In the genomic region with DNA sequence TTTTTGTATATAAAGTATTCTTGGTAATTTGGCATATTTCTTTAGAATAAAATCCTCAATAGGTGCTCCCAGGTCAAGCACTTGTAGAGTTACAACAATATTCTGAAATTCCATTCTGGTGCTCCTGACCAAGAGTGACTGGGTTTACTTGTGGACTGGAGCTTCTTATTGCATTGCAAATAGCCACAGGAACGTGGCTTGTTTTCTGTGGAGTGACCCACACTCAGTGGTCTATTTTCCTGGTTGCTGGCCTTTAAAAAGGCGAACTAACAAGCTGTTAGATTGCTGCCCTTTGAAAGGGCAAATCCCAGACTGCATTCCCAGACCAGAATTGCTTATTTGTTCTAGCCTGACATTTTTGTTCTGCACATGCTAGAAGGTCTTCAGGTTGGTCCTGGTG, we compare ENCODE assay signal across 22 cellular contexts.
DNase-seq lines count a peak whose midpoint lies in the region; ATAC-seq and TF ChIP-seq lines count a peak whose summit lies in the region.
"Had no signal": no experiment of that assay in that cellular context is flagged by ENCODE, and none has a peak within 500 bp of the region (broad histone marks: within the 10 kb centered on the region; RNA-seq: fewer than 3 reads in every experiment).

No MANE protein-coding gene starts in this region.

- CTCF ChIA-PET in activated CD8-positive, alpha-beta T cell treated with anti-CD3 and anti-CD28 coated beads, Interleukin-2, amount 10 ng/mL, durations not matched to agents 7 days and 5 days (lab: Charles Lee): no interaction called here

- H3K36me3 ChIP-seq in neural progenitor cell: no peaks in the 10 kb centered on the region
- H3K36me3 ChIP-seq: BE2C; BLaER1 treated with 17β-estradiol and CSF1 and Interleukin-3, amounts not matched to agents 10 nM and 100 nM; HAP-1 had no signal

- H3K4me2 ChIP-seq in neural progenitor cell: no peak overlapping the region
- H3K4me2 ChIP-seq: BLaER1 treated with 17β-estradiol and CSF1 and Interleukin-3, amounts not matched to agents 10 nM and 100 nM had no signal

- H3K27me3 ChIP-seq in neural progenitor cell: no peaks in the 10 kb centered on the region
- H3K27me3 ChIP-seq: BE2C; BLaER1 treated with 17β-estradiol and CSF1 and Interleukin-3, amounts not matched to agents 10 nM and 100 nM had no signal

- H3K9me3 Mint-ChIP-seq in neural progenitor cell (no peaks in the 10 kb centered on the region), HFFc6 (no peaks in the 10 kb centered on the region)
- H3K9me3 Mint-ChIP-seq in activated CD8-positive, alpha-beta T cell treated with anti-CD3 and anti-CD28 coated beads, Interleukin-2, amount 10 ng/mL, durations not matched to agents 7 days and 5 days (ENCODE audit: insufficient read depth): no peaks in the 10 kb centered on the region
- H3K9me3 Mint-ChIP-seq: CD4-positive, alpha-beta T cell had no signal

- no peak overlapping the region for H3K27ac ChIP-seq in neural progenitor cell
- H3K27ac ChIP-seq: 22Rv1; BLaER1 treated with 17β-estradiol and CSF1 and Interleukin-3, amounts not matched to agents 10 nM and 100 nM had no signal

- H2AFZ ChIP-seq in neural progenitor cell (replicated peaks): peak overlapping the region; percentile 2

- no peak overlapping the region for H3K9ac ChIP-seq in neural progenitor cell
- H3K9ac ChIP-seq: BLaER1 treated with 17β-estradiol and CSF1 and Interleukin-3, amounts not matched to agents 10 nM and 100 nM had no signal

- in situ Hi-C loops in astrocyte of the cerebellum (cut with HindIII; ENCODE audit: low sequenced_read_pairs): no loop called here

- TF ChIP-seq CTCF in AG10803 (conservative IDR thresholded peaks at IDR 0.05; ENCODE audit: low read length): no peak
- TF ChIP-seq CTCF in astrocyte of the cerebellum (IDR thresholded peaks at IDR 0.05; ENCODE audit: low read depth, low read length, missing control alignments): no peak
- no peak for TF ChIP-seq CTCF in choroid plexus epithelial cell (conservative IDR thresholded peaks at IDR 0.05; ENCODE audit: low read depth, low read length)
- TF ChIP-seq CTCF in neural progenitor cell (IDR thresholded peaks at IDR 0.05): no peak
- no peak for TF ChIP-seq CTCF in HFFc6 (IDR thresholded peaks at IDR 0.05)

- POLR2A ChIA-PET in activated CD8-positive, alpha-beta T cell treated with anti-CD3 and anti-CD28 coated beads, Interleukin-2, amount 10 ng/mL, durations not matched to agents 7 days and 5 days (lab: Charles Lee): no interaction called here

- no peaks in the 10 kb centered on the region for H3K9me3 ChIP-seq in neural progenitor cell (ENCODE audit: low read depth)
- H3K9me3 ChIP-seq: BE2C; BLaER1 treated with 17β-estradiol and CSF1 and Interleukin-3, amounts not matched to agents 10 nM and 100 nM; HAP-1 had no signal

- H3K4me1 Mint-ChIP-seq in neural progenitor cell (no peaks in the 10 kb centered on the region), HFFc6 (ENCODE audit: low read depth) (0 out of 2 replicates have a peak, but pooled peaks cover 5% of the 10 kb centered on the region)
- no peaks in the 10 kb centered on the region for H3K4me1 Mint-ChIP-seq in activated CD8-positive, alpha-beta T cell treated with anti-CD3 and anti-CD28 coated beads, Interleukin-2, amount 10 ng/mL, durations not matched to agents 7 days and 5 days (ENCODE audit: low read depth)
- H3K4me1 Mint-ChIP-seq: CD14-positive monocyte; CD8-positive, alpha-beta memory T cell had no signal

- no peaks in the 10 kb centered on the region for H4K20me1 ChIP-seq in neural progenitor cell (ENCODE audit: low read depth)
- H4K20me1 ChIP-seq: BLaER1 treated with 17β-estradiol and CSF1 and Interleukin-3, amounts not matched to agents 10 nM and 100 nM had no signal

- peaks cover 8% of the 10 kb centered on the region for H3K4me1 ChIP-seq in neural progenitor cell
- H3K4me1 ChIP-seq: BE2C; BLaER1 treated with 17β-estradiol and CSF1 and Interleukin-3, amounts not matched to agents 10 nM and 100 nM; HAP-1 had no signal

- H3K36me3 Mint-ChIP-seq in neural progenitor cell (no peaks in the 10 kb centered on the region), HFFc6 (ENCODE audit: low read depth) (no peaks in the 10 kb centered on the region)
- H3K36me3 Mint-ChIP-seq in activated CD8-positive, alpha-beta T cell treated with anti-CD3 and anti-CD28 coated beads, Interleukin-2, amount 10 ng/mL, durations not matched to agents 7 days and 5 days (ENCODE audit: low read depth): no peaks in the 10 kb centered on the region
- H3K36me3 Mint-ChIP-seq: CD14-positive monocyte; CD8-positive, alpha-beta memory T cell had no signal

- no peaks in the 10 kb centered on the region for H3K79me2 ChIP-seq in neural progenitor cell (ENCODE audit: low read depth)

- no peaks in the 10 kb centered on the region for H3F3A ChIP-seq in neural progenitor cell (ENCODE audit: low read depth)

- peaks cover 5% of the 10 kb centered on the region for H3K27me3 Mint-ChIP-seq in neural progenitor cell (ENCODE audit: insufficient read depth, low read depth)
- H3K27me3 Mint-ChIP-seq in activated CD8-positive, alpha-beta T cell treated with anti-CD3 and anti-CD28 coated beads, Interleukin-2, amount 10 ng/mL, durations not matched to agents 7 days and 5 days (ENCODE audit: low read depth): no peaks in the 10 kb centered on the region
- peaks cover 5% of the 10 kb centered on the region for H3K27me3 Mint-ChIP-seq in HFFc6 (ENCODE audit: insufficient read depth)
- H3K27me3 Mint-ChIP-seq: CD4-positive, alpha-beta T cell; CD8-positive, alpha-beta memory T cell had no signal

- DNase-seq in AG10803 (ENCODE audit: low read depth) (peak; percentile 11), astrocyte of the cerebellum (ENCODE audit: low read depth) (peak; percentile 35), choroid plexus epithelial cell (ENCODE audit: low read depth) (peak; percentile 41), neural progenitor cell (ENCODE audit: low spot score) (no peak), NCI-H1930 (lab: John Stamatoyannopoulos, UW) (no peak), NCI-H774 (lab: John Stamatoyannopoulos, UW) (no peak), HFFc6 (no peak)
- DNase-seq in activated CD8-positive, alpha-beta T cell treated with anti-CD3 and anti-CD28 coated beads, Interleukin-2, amount 10 ng/mL, durations not matched to agents 7 days and 5 days: no peak
- DNase-seq: AML-193; BE2C; CD4-positive, alpha-beta T cell; CD8-positive, alpha-beta memory T cell; DMS 273 treated with DMSO at 0.1 percent for 48 hours; DMS79; EL; GDM1; GOT3 had no signal

- H3K27ac Mint-ChIP-seq in neural progenitor cell (no peak overlapping the region), HFFc6 (no peak overlapping the region)
- no peak overlapping the region for H3K27ac Mint-ChIP-seq in activated CD8-positive, alpha-beta T cell treated with anti-CD3 and anti-CD28 coated beads, Interleukin-2, amount 10 ng/mL, durations not matched to agents 7 days and 5 days
- H3K27ac Mint-ChIP-seq: CD14-positive monocyte; CD4-positive, alpha-beta T cell; CD8-positive, alpha-beta memory T cell had no signal

- H3K4me3 Mint-ChIP-seq in neural progenitor cell (no peak overlapping the region), HFFc6 (no peak overlapping the region)
- H3K4me3 Mint-ChIP-seq in activated CD8-positive, alpha-beta T cell treated with anti-CD3 and anti-CD28 coated beads, Interleukin-2, amount 10 ng/mL, durations not matched to agents 7 days and 5 days: no peak overlapping the region
- H3K4me3 Mint-ChIP-seq: CD14-positive monocyte; CD4-positive, alpha-beta T cell; CD8-positive, alpha-beta memory T cell had no signal

- ATAC-seq in activated CD8-positive, alpha-beta T cell treated with anti-CD3 and anti-CD28 coated beads, Interleukin-2, amount 10 ng/mL, durations not matched to agents 7 days and 5 days: no peak
- ATAC-seq: GM12878 had no signal

- H3K4me3 ChIP-seq in AG10803 (ENCODE audit: low read length) (no peak overlapping the region), astrocyte of the cerebellum (ENCODE audit: low read depth, low read length) (no peak overlapping the region), choroid plexus epithelial cell (ENCODE audit: low read depth, low read length) (no peak overlapping the region), neural progenitor cell (no peak overlapping the region)
- H3K4me3 ChIP-seq: BLaER1 treated with 17β-estradiol and CSF1 and Interleukin-3, amounts not matched to agents 10 nM and 100 nM; GM12878; HAP-1 had no signal

Comparison
In these comparisons a context has a peak if more than half of its experiments do, and no peak if none do; other contexts are left out.
1. DNase-seq: peak in AG10803 (single experiment), astrocyte of the cerebellum (single experiment) and choroid plexus epithelial cell (single experiment); none in neural progenitor cell (single experiment), NCI-H1930 (0 of 2), NCI-H774 (single experiment), activated CD8-positive, alpha-beta T cell treated with anti-CD3 and anti-CD28 coated beads, Interleukin-2, amount 10 ng/mL, durations not matched to agents 7 days and 5 days (single experiment) and HFFc6 (single experiment).